ENCODE assay signal across 24 cellular contexts in genomic region chr4:158374318-158374717, GRCh38.
"Had no signal": no experiment of that assay in that cellular context is flagged by ENCODE, and none has a peak within 500 bp of the region (broad histone marks: within the 10 kb centered on the region; RNA-seq: fewer than 3 reads in every experiment).

No MANE protein-coding gene starts in this region.

- H3K9me3 Mint-ChIP-seq: nephron progenitor cell had no signal

- DNase-seq: dermis blood vessel endothelial cell; effector memory CD4-positive, alpha-beta T cell; gastrocnemius medialis; head of caudate nucleus; left cardiac atrium; left lung; naive thymus-derived CD8-positive, alpha-beta T cell; nephron progenitor cell; nucleus accumbens; ovary; posterior cingulate gyrus; psoas muscle; right cardiac atrium; sigmoid colon; stimulated activated CD4-positive, alpha-beta T cell treated with anti-CD3 and anti-CD28 coated beads, Interleukin-2, amount 100 ng/mL, for 24 hours; stimulated activated CD4-positive, alpha-beta T cell treated with anti-CD3 and anti-CD28 coated beads, Interleukin-4, amount 100 ng/mL, for 24 hours; stimulated activated naive CD4-positive, alpha-beta T cell treated with Interleukin-2 at 50 U/mL for 16 hours; stomach; thyroid gland; trophoblast cell had no signal

- H3K4me3 ChIP-seq: coronary artery, gastrocnemius medialis, left lung, ovary, psoas muscle, sigmoid colon, stomach, thyroid gland, vagina had no signal

- H3K36me3 Mint-ChIP-seq: naive thymus-derived CD8-positive, alpha-beta T cell; stimulated activated effector memory CD8-positive, alpha-beta T cell treated with anti-CD3 and anti-CD28 coated beads, Interleukin-12 subunit alpha, Interleukin-12 subunit beta, amount 100 ng/mL, for 72 hours had no signal

- ATAC-seq: gastrocnemius medialis; left cardiac atrium; left lung; naive thymus-derived CD8-positive, alpha-beta T cell; psoas muscle; right cardiac atrium; stimulated activated effector memory CD8-positive, alpha-beta T cell treated with anti-CD3 and anti-CD28 coated beads, Interleukin-12 subunit alpha, Interleukin-12 subunit beta, amount 100 ng/mL, for 72 hours had no signal

- H3K4me1 ChIP-seq: gastrocnemius medialis, left lung, psoas muscle, stomach, thyroid gland had no signal

- H3K4me1 Mint-ChIP-seq: naive thymus-derived CD8-positive, alpha-beta T cell; nephron progenitor cell; stimulated activated effector memory CD8-positive, alpha-beta T cell treated with anti-CD3 and anti-CD28 coated beads, Interleukin-12 subunit alpha, Interleukin-12 subunit beta, amount 100 ng/mL, for 72 hours had no signal

- H3K27ac ChIP-seq: coronary artery, gastrocnemius medialis, left lung, ovary, psoas muscle, sigmoid colon, stomach, thyroid gland had no signal

- H3K27me3 ChIP-seq: gastrocnemius medialis, left lung, ovary, sigmoid colon, stomach, thyroid gland, vagina had no signal

- H3K36me3 ChIP-seq: gastrocnemius medialis, left lung, ovary, sigmoid colon, stomach, thyroid gland, vagina had no signal

- H3K9me3 ChIP-seq: gastrocnemius medialis, ovary, psoas muscle, sigmoid colon, stomach, thyroid gland, vagina had no signal

- H3K27ac Mint-ChIP-seq: nephron progenitor cell; stimulated activated effector memory CD8-positive, alpha-beta T cell treated with anti-CD3 and anti-CD28 coated beads, Interleukin-12 subunit alpha, Interleukin-12 subunit beta, amount 100 ng/mL, for 72 hours had no signal

- H3K4me3 Mint-ChIP-seq: naive thymus-derived CD8-positive, alpha-beta T cell; nephron progenitor cell; stimulated activated effector memory CD8-positive, alpha-beta T cell treated with anti-CD3 and anti-CD28 coated beads, Interleukin-12 subunit alpha, Interleukin-12 subunit beta, amount 100 ng/mL, for 72 hours had no signal

- FAIRE-seq: endothelial cell of umbilical vein had no signal
